In the genomic region with DNA sequence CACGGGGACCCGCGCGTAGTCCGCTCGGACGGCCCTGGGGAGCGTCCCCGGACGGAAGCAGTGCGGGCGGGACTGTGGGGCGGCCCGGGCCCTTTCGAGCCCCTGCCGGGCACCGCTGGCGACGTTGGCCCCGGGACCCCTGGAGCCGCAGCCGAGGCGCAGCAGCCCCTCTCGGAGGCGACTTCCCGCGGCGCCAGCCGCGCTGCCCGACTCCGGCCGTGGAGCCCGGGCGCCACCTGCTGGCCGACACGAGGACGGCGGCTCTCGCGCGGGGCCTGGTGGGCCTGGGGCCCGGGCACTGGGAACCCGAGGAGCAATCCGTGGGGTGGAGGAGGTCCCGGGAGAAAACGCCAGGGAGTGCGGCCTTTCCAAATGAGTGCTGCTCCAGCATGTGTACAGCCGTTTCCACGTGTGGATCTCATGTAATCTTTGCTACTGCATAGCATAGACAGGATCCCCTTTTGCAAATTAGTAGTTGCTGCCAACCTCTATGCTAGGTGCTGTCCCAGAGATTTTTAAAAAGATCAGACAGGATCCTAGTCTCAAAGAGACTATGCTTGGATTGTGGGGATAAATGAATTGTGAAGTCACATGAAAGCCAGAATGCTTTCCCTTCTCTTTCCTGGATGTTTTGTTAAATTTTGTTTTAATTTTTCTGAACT, we compare ENCODE assay signal across 8 cellular contexts. TPM values are rescaled to one million over a fixed set of nuclear protein-coding genes. Genes with fewer than 3 reads are reported as not detected.
DNase-seq lines count a peak whose midpoint lies in the region; ATAC-seq and TF ChIP-seq lines count a peak whose summit lies in the region.

No MANE protein-coding gene starts in this region.

- intact Hi-C loops in activated B cell treated with CpG ODN at 0.5 μM for 24 hours (cut with micrococcal nuclease): loop anchor here (1.0 to 10.0 kb wide), 8 partner anchors 451 to 1649 kb away; no protein-coding TSS in a partner anchor

- ATAC-seq in activated B cell treated with CpG ODN at 0.5 μM for 24 hours (ENCODE audit: low read depth) (peak; percentile 38), HG03159 (IDR thresholded peaks at IDR 0.05; ENCODE audit: unreplicated experiment) (no peak)

- H3K36me3 Mint-ChIP-seq in activated B cell treated with CpG ODN at 0.5 μM for 24 hours (ENCODE audit: low read depth): no peaks in the 10 kb centered on the region

- CTCF ChIA-PET in activated B cell treated with CpG ODN at 0.5 μM for 24 hours (lab: Charles Lee): interaction anchor here (0.9 to 1.7 kb wide), 2 partner anchors 1259 to 1586 kb away, joined by 3 to 5 read pairs; no protein-coding TSS in a partner anchor

- peaks cover 47% of the 10 kb centered on the region for H3K27me3 Mint-ChIP-seq in activated B cell treated with CpG ODN at 0.5 μM for 24 hours

- no peak overlapping the region for H3K27ac Mint-ChIP-seq in activated B cell treated with CpG ODN at 0.5 μM for 24 hours

- no peaks in the 10 kb centered on the region for H3K9me3 Mint-ChIP-seq in activated B cell treated with CpG ODN at 0.5 μM for 24 hours

- H3K4me1 Mint-ChIP-seq in activated B cell treated with CpG ODN at 0.5 μM for 24 hours: peaks cover 31% of the 10 kb centered on the region

- POLR2A ChIA-PET in activated B cell treated with CpG ODN at 0.5 μM for 24 hours (lab: Charles Lee): interaction anchor here (0.6 kb wide), 1 partner anchor 1194 kb away, joined by 4 read pairs; no protein-coding TSS in a partner anchor

- peak overlapping the region; percentile 35 for H3K4me3 Mint-ChIP-seq in activated B cell treated with CpG ODN at 0.5 μM for 24 hours

- peak; percentile 83 for TF ChIP-seq CTCF in activated B cell treated with CpG ODN at 0.5 μM for 24 hours (IDR thresholded peaks at IDR 0.05)

- DNase-seq in DMS79 treated with DMSO at 0.1 percent for 48 hours (lab: John Stamatoyannopoulos, UW): peak; percentile 63
- peak; percentile 57 for DNase-seq in GOT3 (lab: John Stamatoyannopoulos, UW)
- DNase-seq in NCI-H146 treated with DMSO at 0.1 percent for 48 hours (lab: John Stamatoyannopoulos, UW; ENCODE audit: unreplicated experiment): peak; percentile 43
- DNase-seq in activated B cell treated with CpG ODN at 0.5 μM for 24 hours: peak; percentile 78
- DNase-seq in central memory CD4-positive, alpha-beta T cell: peak; percentile 71
- DNase-seq in kidney glomerular epithelial cell (lab: John Stamatoyannopoulos, UW): peak; percentile 54
- DNase-seq in stimulated activated CD4-positive, alpha-beta T cell treated with anti-CD3 and anti-CD28 coated beads, Interleukin-15, amount 100 ng/mL, for 1 hour (ENCODE audit: low read depth in 1 of 2, low spot score in 1 of 2): peak; percentile 68 to 78

RNA-seq across cellular contexts. Expression of gene ID2, which starts 4.0 kb away (rescaled TPM):
- 6.4 and 8.1 TPM in 2 replicates for total RNA-seq in activated B cell treated with CpG ODN at 0.5 μM for 24 hours
